ENCODE assay signal across 8 cellular contexts in the genomic region with DNA sequence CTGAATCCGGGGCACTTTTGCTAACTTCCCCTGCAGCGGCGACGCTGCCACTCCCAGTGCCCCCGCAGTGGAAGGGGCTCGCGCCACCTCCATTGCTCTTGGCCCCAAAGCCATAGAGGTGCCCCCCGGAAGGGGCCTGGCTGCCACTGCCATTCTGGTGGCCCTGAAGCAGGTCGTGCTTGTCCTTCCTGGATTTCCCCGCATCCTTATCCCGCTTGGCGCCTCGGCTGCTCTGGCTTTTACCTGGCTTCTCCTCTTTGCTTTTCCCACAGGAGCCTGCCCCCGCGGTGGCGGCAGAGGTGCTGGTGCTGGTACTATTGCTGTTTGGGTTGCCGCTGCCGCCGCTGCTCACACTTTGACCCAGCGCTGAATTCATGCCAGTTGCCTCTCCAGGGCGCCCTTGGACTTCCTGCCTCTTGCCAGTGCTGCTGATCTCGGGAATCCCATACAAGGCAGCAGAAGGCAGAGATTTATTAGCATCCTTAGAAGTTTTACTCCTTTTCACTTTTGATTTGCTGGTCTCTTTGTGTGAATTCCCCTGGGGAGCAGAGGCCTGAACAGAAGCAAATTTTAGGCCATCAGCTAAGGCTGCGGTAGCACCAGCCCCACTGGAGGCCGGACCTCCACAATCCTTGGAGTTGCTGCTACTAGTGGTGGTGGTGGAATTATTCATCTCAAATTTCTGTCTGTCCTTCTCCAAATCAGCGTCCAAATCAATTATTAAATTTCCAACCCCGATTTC. TPM values are rescaled to one million over a fixed set of nuclear protein-coding genes. Genes with fewer than 3 reads are reported as not detected.
A peak's percentile ranks its signal among the peaks of the same experiment; 100 is the strongest.
DNase-seq lines count a peak whose midpoint lies in the region; ATAC-seq and TF ChIP-seq lines count a peak whose summit lies in the region.

No MANE protein-coding gene starts in this region.

- no peaks in the 10 kb centered on the region for H3K9me3 Mint-ChIP-seq in natural killer cell

- no peaks in the 10 kb centered on the region for H4K20me1 ChIP-seq in hepatocyte (ENCODE audit: insufficient read depth, poor library complexity, severe bottlenecking)

- no peaks in the 10 kb centered on the region for H3K9me3 ChIP-seq in hepatocyte (ENCODE audit: low read depth)

- DNase-seq in UCSD-AML1 (lab: John Stamatoyannopoulos, UW; ENCODE audit: unreplicated experiment) (peak; percentile 15), hepatocyte (ENCODE audit: low spot score) (peak; percentile 51), sciatic nerve (ENCODE audit: low spot score) (peak; percentile 75), natural killer cell (no peak)
- no peak for DNase-seq in activated CD4-positive, alpha-beta T cell treated with anti-CD3 and anti-CD28 coated beads for 48 hours
- no peak for DNase-seq in activated naive CD4-positive, alpha-beta T cell (lab: John Stamatoyannopoulos, UW)

- H3K4me3 Mint-ChIP-seq in natural killer cell = no peak overlapping the region

- peak overlapping the region; percentile 91 for H3K27ac ChIP-seq in hepatocyte

- TF ChIP-seq CTCF in GM12875 (IDR thresholded peaks at IDR 0.05; ENCODE audit: borderline replicate concordance, insufficient read depth, low read depth, low read length) (no peak), hepatocyte (IDR thresholded peaks at IDR 0.05; ENCODE audit: poor library complexity) (peak; percentile 6), natural killer cell (IDR thresholded peaks at IDR 0.05) (no peak)

- H3K79me2 ChIP-seq in hepatocyte = peaks cover 70% of the 10 kb centered on the region

- H3K36me3 Mint-ChIP-seq in natural killer cell = no peaks in the 10 kb centered on the region

- no peak overlapping the region for H2AFZ ChIP-seq in hepatocyte

- no peaks in the 10 kb centered on the region for H3K36me3 ChIP-seq in hepatocyte (replicated peaks; ENCODE audit: insufficient read depth, low read depth)

- ATAC-seq in sciatic nerve (no peak), GM19455 (IDR thresholded peaks at IDR 0.05; ENCODE audit: unreplicated experiment) (no peak), natural killer cell (no peak)

- intact Hi-C loops in sciatic nerve (cut with DNase I) (loop anchor here (5.0 to 10.0 kb wide), 2 partner anchors 90 to 803 kb away; no protein-coding TSS in a partner anchor), natural killer cell (cut with micrococcal nuclease) (no loop called here)

- H3K27me3 Mint-ChIP-seq in natural killer cell (ENCODE audit: low read depth in 2 of 2) = peaks cover 0 to 42% of the 10 kb centered on the region in 2 donors

- peak overlapping the region; percentile 78 for H3K4me2 ChIP-seq in hepatocyte

- H3K4me3 ChIP-seq in GM12875 (ENCODE audit: low read depth, low read length) (peak overlapping the region; percentile 64), hepatocyte (peak overlapping the region; percentile 65)

- H3K27ac Mint-ChIP-seq in natural killer cell = no peak overlapping the region

- no peaks in the 10 kb centered on the region for H3K9me2 ChIP-seq in hepatocyte (replicated peaks; ENCODE audit: insufficient read depth)

- H3K4me1 ChIP-seq in hepatocyte (ENCODE audit: insufficient read depth) = peaks cover 26% of the 10 kb centered on the region

- 9% methylated on average over 26 of the region's 26 CpGs for WGBS in hepatocyte (ENCODE audit: low lambda C conversion rate, missing lambda C conversion rate)

- H3K27me3 ChIP-seq in hepatocyte = no peaks in the 10 kb centered on the region

- H3K4me1 Mint-ChIP-seq in natural killer cell = peaks cover 36 to 38% of the 10 kb centered on the region in 2 donors

RNA-seq across cellular contexts. Expression of gene ZNF608, which starts 2.1 kb away (rescaled TPM):
- total RNA-seq in hepatocyte (28.5 and 30.0 TPM in 2 replicates), sciatic nerve (32.9 TPM), natural killer cell (1 to 10 TPM in 1 of 3 donors, under 1 TPM in 1, not detected in 1; 0.39 to 6.6 TPM)
- polyA plus RNA-seq in hepatocyte = 12.4 and 19.8 TPM in 2 replicates

Comparison
In these comparisons a context has a peak if more than half of its experiments do, and no peak if none do; other contexts are left out.
1. DNase-seq: peak in UCSD-AML1 (single experiment), hepatocyte (single experiment) and sciatic nerve (single experiment); none in natural killer cell (single experiment), activated CD4-positive, alpha-beta T cell treated with anti-CD3 and anti-CD28 coated beads for 48 hours (single experiment) and activated naive CD4-positive, alpha-beta T cell (0 of 4).